ENCODE assay signal across 22 cellular contexts in the genomic region with DNA sequence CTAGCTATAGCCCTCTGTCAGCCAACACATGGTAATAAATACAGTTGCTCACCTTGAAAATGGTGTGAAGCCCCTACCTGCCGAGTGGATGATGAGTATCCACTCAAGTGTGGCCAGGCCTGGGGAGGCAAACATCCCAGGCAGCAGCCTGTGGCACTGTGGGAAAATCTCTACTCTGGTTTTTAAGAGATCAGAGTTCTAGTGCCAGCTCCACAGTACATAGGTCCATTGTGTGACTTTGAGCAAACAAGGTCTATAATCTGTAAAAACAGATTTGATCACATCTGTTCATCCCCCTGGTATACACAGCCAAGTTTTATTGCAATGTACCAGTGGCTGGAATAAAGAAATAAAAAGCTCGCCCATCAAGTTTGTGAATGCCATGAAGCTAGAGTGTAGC.
"Had no signal": no experiment of that assay in that cellular context is flagged by ENCODE, and none has a peak within 500 bp of the region (broad histone marks: within the 10 kb centered on the region; RNA-seq: fewer than 3 reads in every experiment).

No MANE protein-coding gene starts in this region.

- H3K27ac ChIP-seq: KMS-11, SJSA1, SK-N-MC had no signal

- H3K27ac Mint-ChIP-seq: IgD-negative memory B cell had no signal

- ATAC-seq: K562 had no signal

- H3K4me3 Mint-ChIP-seq: IgD-negative memory B cell had no signal

- DNase-seq: NCI-H1092, NCI-H1105 treated with DMSO at 0.1 percent for 48 hours, NCI-H1417 treated with DMSO at 0.1 percent for 48 hours, NCI-H146, NCI-H1694 treated with DMSO at 0.1 percent for 48 hours, NCI-H1930, NCI-H2081, NCI-H2107, NCI-H2227 treated with DMSO at 0.1 percent for 48 hours, NCI-H446, NCI-H510A, NCI-H524 treated with DMSO at 0.1 percent for 48 hours, NCI-H69, NCI-H774, Right ventricle myocardium superior, RPMI8226, SIG-M5 had no signal
